In the genomic region with DNA sequence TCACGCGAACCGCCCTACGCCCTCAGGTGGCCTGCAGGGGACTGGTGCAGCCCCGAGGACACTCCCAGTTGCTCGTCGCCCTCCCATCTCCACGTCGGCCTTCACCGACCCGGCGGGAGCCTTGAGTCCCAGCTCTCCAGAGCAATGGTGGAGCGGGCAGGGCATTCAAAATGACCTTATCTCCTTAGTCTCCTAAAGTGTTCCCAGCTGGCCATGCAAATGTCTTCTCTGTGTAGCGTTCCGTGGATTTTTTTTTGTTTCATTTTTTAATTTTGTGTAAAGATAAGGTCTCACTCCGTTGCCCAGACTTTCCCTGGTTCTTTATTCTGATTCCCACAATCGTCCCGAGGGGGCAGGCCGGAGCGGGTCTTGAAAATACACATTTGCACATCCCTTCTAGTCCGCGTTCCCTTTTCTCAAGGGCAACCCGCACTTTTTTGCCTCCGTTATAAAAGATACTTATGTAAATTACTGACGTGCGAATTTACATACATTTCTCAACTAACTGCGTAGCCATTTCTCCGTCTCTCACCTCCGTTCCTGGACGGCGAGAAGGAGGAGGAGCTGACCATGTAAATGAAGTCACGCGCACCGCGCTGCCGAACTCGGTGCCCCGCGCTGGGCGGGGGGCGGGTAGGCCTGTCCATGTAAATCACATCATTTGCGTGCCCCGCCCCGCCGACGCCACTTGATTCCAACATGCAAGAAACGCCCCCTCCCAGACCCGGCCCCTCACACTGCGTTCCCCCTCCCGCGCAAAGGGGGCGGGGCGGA, we compare ENCODE assay signal across 1 cellular context.
TF ChIP-seq lines count a peak whose summit lies in the region.

No MANE protein-coding gene starts in this region.

TF ChIP-seq in HepG2, 621 proteins besides CTCF, POLR2A, EP300 and RAD21 (continued from another document and continues in another):
- TF ChIP-seq FOXJ3 (CRISPR knock-in tag; IDR thresholded peaks at IDR 0.05; ENCODE audit: borderline replicate concordance) (no peak), ZMYM4 (CRISPR knock-in tag; IDR thresholded peaks at IDR 0.05) (peak; percentile 68), HNRNPH1 (optimal IDR thresholded peaks at IDR 0.05; ENCODE audit: low read depth, low read length) (no peak), KLF15 (CRISPR knock-in tag; IDR thresholded peaks at IDR 0.05; ENCODE audit: borderline replicate concordance) (no peak), SRSF1 (optimal IDR thresholded peaks at IDR 0.05; ENCODE audit: low read depth, low read length) (no peak), ZNF841 (CRISPR knock-in tag; IDR thresholded peaks at IDR 0.05; ENCODE audit: borderline replicate concordance) (no peak), MTF2 (CRISPR knock-in tag; IDR thresholded peaks at IDR 0.05; ENCODE audit: borderline replicate concordance) (no peak), ZFP36L1 (CRISPR knock-in tag; IDR thresholded peaks at IDR 0.05) (no peak), HDAC6 (IDR thresholded peaks at IDR 0.05; ENCODE audit: low read depth, low read length) (no peak), JUNB (CRISPR knock-in tag; IDR thresholded peaks at IDR 0.05; ENCODE audit: borderline replicate concordance) (no peak), KLF9 (CRISPR knock-in tag; IDR thresholded peaks at IDR 0.05; ENCODE audit: low read depth) (no peak), NCOA1 (CRISPR knock-in tag; IDR thresholded peaks at IDR 0.05) (no peak), ARNT (IDR thresholded peaks at IDR 0.05) (no peak), ONECUT2 (CRISPR knock-in tag; IDR thresholded peaks at IDR 0.05) (no peak), SIX4 (CRISPR knock-in tag; IDR thresholded peaks at IDR 0.05) (0 out of 2 replicates have a peak, but pooled peaks have one; percentile 46), STAT5B (CRISPR knock-in tag; IDR thresholded peaks at IDR 0.05) (no peak), ATF7-NPFF (CRISPR knock-in tag; IDR thresholded peaks at IDR 0.05; ENCODE audit: low read depth) (peak; percentile 62; the same call in 1 of the 2 replicates), ZNF720 (CRISPR knock-in tag; IDR thresholded peaks at IDR 0.05) (no peak), CREB1 (IDR thresholded peaks at IDR 0.05) (peak; percentile 45; the same call in 1 of the 2 replicates), CREB1 (CRISPR knock-in tag; IDR thresholded peaks at IDR 0.05) (peak; percentile 34), KAT2B (IDR thresholded peaks at IDR 0.05; ENCODE audit: borderline replicate concordance, low read depth, low read length) (no peak), FIP1L1 (IDR thresholded peaks at IDR 0.05; ENCODE audit: borderline replicate concordance, insufficient read depth, low read depth, low read length) (no peak), MED13 (CRISPR knock-in tag; IDR thresholded peaks at IDR 0.05) (no peak), GATAD2A (CRISPR knock-in tag; IDR thresholded peaks at IDR 0.05) (peak; percentile 76; the same call in 1 of the 2 replicates), RELA (CRISPR knock-in tag; IDR thresholded peaks at IDR 0.05) (no peak), ZNF468 (CRISPR knock-in tag; IDR thresholded peaks at IDR 0.05) (no peak), ZNF749 (CRISPR knock-in tag; IDR thresholded peaks at IDR 0.05; ENCODE audit: borderline replicate concordance) (no peak), MEF2D (CRISPR knock-in tag; IDR thresholded peaks at IDR 0.05) (peak; percentile 79), THAP11 (CRISPR knock-in tag; IDR thresholded peaks at IDR 0.05) (peak; percentile 59; the same call in 1 of the 2 replicates), ASH2L (IDR thresholded peaks at IDR 0.05; ENCODE audit: insufficient read length, low read depth, low read length) (peak; percentile 51), ATF1 (CRISPR knock-in tag; IDR thresholded peaks at IDR 0.05) (no peak), FOSL2 (CRISPR knock-in tag; IDR thresholded peaks at IDR 0.05) (no peak), ZFX (CRISPR knock-in tag; IDR thresholded peaks at IDR 0.05; ENCODE audit: low read depth) (peak; percentile 69; the same call in 1 of the 2 replicates), NRL (CRISPR knock-in tag; IDR thresholded peaks at IDR 0.05; ENCODE audit: borderline replicate concordance) (no peak), ZNF24 (IDR thresholded peaks at IDR 0.05) (no peak), ZNF672 (CRISPR knock-in tag; IDR thresholded peaks at IDR 0.05) (no peak)
- TF ChIP-seq, protein P1, sequence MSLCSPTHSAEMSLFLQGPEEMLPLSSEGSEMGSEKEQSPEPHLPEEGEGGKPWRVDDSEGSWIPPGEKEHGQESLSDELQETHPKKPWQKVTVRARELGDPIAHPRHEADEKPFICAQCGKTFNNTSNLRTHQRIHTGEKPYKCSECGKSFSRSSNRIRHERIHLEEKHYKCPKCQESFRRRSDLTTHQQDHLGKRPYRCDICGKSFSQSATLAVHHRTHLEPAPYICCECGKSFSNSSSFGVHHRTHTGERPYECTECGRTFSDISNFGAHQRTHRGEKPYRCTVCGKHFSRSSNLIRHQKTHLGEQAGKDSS (CRISPR knock-in tag; IDR thresholded peaks at IDR 0.05; ENCODE audit: borderline replicate concordance, low read depth): peak; percentile 13; the same call in 1 of the 2 replicates
- TF ChIP-seq, protein P2, sequence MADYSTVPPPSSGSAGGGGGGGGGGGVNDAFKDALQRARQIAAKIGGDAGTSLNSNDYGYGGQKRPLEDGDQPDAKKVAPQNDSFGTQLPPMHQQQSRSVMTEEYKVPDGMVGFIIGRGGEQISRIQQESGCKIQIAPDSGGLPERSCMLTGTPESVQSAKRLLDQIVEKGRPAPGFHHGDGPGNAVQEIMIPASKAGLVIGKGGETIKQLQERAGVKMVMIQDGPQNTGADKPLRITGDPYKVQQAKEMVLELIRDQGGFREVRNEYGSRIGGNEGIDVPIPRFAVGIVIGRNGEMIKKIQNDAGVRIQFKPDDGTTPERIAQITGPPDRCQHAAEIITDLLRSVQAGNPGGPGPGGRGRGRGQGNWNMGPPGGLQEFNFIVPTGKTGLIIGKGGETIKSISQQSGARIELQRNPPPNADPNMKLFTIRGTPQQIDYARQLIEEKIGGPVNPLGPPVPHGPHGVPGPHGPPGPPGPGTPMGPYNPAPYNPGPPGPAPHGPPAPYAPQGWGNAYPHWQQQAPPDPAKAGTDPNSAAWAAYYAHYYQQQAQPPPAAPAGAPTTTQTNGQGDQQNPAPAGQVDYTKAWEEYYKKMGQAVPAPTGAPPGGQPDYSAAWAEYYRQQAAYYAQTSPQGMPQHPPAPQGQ (CRISPR knock-in tag; IDR thresholded peaks at IDR 0.05; ENCODE audit: borderline replicate concordance): no peak
- TF ChIP-seq, protein P3, sequence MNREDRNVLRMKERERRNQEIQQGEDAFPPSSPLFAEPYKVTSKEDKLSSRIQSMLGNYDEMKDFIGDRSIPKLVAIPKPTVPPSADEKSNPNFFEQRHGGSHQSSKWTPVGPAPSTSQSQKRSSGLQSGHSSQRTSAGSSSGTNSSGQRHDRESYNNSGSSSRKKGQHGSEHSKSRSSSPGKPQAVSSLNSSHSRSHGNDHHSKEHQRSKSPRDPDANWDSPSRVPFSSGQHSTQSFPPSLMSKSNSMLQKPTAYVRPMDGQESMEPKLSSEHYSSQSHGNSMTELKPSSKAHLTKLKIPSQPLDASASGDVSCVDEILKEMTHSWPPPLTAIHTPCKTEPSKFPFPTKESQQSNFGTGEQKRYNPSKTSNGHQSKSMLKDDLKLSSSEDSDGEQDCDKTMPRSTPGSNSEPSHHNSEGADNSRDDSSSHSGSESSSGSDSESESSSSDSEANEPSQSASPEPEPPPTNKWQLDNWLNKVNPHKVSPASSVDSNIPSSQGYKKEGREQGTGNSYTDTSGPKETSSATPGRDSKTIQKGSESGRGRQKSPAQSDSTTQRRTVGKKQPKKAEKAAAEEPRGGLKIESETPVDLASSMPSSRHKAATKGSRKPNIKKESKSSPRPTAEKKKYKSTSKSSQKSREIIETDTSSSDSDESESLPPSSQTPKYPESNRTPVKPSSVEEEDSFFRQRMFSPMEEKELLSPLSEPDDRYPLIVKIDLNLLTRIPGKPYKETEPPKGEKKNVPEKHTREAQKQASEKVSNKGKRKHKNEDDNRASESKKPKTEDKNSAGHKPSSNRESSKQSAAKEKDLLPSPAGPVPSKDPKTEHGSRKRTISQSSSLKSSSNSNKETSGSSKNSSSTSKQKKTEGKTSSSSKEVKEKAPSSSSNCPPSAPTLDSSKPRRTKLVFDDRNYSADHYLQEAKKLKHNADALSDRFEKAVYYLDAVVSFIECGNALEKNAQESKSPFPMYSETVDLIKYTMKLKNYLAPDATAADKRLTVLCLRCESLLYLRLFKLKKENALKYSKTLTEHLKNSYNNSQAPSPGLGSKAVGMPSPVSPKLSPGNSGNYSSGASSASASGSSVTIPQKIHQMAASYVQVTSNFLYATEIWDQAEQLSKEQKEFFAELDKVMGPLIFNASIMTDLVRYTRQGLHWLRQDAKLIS (CRISPR knock-in tag; IDR thresholded peaks at IDR 0.05): no peak
- TF ChIP-seq, protein P4, sequence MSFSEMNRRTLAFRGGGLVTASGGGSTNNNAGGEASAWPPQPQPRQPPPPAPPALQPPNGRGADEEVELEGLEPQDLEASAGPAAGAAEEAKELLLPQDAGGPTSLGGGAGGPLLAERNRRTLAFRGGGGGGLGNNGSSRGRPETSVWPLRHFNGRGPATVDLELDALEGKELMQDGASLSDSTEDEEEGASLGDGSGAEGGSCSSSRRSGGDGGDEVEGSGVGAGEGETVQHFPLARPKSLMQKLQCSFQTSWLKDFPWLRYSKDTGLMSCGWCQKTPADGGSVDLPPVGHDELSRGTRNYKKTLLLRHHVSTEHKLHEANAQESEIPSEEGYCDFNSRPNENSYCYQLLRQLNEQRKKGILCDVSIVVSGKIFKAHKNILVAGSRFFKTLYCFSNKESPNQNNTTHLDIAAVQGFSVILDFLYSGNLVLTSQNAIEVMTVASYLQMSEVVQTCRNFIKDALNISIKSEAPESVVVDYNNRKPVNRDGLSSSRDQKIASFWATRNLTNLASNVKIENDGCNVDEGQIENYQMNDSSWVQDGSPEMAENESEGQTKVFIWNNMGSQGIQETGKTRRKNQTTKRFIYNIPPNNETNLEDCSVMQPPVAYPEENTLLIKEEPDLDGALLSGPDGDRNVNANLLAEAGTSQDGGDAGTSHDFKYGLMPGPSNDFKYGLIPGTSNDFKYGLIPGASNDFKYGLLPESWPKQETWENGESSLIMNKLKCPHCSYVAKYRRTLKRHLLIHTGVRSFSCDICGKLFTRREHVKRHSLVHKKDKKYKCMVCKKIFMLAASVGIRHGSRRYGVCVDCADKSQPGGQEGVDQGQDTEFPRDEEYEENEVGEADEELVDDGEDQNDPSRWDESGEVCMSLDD (CRISPR knock-in tag; IDR thresholded peaks at IDR 0.05; ENCODE audit: borderline replicate concordance): no peak
- TF ChIP-seq, protein P5, sequence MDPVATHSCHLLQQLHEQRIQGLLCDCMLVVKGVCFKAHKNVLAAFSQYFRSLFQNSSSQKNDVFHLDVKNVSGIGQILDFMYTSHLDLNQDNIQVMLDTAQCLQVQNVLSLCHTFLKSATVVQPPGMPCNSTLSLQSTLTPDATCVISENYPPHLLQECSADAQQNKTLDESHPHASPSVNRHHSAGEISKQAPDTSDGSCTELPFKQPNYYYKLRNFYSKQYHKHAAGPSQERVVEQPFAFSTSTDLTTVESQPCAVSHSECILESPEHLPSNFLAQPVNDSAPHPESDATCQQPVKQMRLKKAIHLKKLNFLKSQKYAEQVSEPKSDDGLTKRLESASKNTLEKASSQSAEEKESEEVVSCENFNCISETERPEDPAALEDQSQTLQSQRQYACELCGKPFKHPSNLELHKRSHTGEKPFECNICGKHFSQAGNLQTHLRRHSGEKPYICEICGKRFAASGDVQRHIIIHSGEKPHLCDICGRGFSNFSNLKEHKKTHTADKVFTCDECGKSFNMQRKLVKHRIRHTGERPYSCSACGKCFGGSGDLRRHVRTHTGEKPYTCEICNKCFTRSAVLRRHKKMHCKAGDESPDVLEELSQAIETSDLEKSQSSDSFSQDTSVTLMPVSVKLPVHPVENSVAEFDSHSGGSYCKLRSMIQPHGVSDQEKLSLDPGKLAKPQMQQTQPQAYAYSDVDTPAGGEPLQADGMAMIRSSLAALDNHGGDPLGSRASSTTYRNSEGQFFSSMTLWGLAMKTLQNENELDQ (CRISPR knock-in tag; IDR thresholded peaks at IDR 0.05; ENCODE audit: borderline replicate concordance): no peak
- TF ChIP-seq, protein P6, sequence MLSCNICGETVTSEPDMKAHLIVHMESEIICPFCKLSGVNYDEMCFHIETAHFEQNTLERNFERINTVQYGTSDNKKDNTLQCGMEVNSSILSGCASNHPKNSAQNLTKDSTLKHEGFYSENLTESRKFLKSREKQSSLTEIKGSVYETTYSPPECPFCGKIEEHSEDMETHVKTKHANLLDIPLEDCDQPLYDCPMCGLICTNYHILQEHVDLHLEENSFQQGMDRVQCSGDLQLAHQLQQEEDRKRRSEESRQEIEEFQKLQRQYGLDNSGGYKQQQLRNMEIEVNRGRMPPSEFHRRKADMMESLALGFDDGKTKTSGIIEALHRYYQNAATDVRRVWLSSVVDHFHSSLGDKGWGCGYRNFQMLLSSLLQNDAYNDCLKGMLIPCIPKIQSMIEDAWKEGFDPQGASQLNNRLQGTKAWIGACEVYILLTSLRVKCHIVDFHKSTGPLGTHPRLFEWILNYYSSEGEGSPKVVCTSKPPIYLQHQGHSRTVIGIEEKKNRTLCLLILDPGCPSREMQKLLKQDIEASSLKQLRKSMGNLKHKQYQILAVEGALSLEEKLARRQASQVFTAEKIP (CRISPR knock-in tag; IDR thresholded peaks at IDR 0.05; ENCODE audit: borderline replicate concordance): no peak
- TF ChIP-seq, protein P7, sequence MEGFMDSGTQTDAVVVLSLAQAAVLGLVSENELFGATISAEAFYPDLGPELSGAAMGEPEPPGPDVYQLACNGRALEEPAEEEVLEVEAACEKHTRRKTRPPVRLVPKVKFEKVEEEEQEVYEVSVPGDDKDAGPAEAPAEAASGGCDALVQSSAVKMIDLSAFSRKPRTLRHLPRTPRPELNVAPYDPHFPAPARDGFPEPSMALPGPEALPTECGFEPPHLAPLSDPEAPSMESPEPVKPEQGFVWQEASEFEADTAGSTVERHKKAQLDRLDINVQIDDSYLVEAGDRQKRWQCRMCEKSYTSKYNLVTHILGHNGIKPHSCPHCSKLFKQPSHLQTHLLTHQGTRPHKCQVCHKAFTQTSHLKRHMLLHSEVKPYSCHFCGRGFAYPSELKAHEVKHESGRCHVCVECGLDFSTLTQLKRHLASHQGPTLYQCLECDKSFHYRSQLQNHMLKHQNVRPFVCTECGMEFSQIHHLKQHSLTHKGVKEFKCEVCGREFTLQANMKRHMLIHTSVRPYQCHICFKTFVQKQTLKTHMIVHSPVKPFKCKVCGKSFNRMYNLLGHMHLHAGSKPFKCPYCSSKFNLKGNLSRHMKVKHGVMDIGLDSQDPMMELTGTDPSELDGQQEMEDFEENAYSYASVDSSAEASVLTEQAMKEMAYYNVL (CRISPR knock-in tag; IDR thresholded peaks at IDR 0.05; ENCODE audit: borderline replicate concordance): peak; percentile 72; the same call in 1 of the 2 replicates
- TF ChIP-seq, protein P8, sequence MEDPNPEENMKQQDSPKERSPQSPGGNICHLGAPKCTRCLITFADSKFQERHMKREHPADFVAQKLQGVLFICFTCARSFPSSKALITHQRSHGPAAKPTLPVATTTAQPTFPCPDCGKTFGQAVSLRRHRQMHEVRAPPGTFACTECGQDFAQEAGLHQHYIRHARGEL (CRISPR knock-in tag; IDR thresholded peaks at IDR 0.05): no peak
- TF ChIP-seq, protein P9, sequence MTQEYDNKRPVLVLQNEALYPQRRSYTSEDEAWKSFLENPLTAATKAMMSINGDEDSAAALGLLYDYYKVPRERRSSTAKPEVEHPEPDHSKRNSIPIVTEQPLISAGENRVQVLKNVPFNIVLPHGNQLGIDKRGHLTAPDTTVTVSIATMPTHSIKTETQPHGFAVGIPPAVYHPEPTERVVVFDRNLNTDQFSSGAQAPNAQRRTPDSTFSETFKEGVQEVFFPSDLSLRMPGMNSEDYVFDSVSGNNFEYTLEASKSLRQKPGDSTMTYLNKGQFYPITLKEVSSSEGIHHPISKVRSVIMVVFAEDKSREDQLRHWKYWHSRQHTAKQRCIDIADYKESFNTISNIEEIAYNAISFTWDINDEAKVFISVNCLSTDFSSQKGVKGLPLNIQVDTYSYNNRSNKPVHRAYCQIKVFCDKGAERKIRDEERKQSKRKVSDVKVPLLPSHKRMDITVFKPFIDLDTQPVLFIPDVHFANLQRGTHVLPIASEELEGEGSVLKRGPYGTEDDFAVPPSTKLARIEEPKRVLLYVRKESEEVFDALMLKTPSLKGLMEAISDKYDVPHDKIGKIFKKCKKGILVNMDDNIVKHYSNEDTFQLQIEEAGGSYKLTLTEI (CRISPR knock-in tag; conservative IDR thresholded peaks at IDR 0.05): no peak
